Comparison of ENCODE assay signal across 14 cellular contexts in genomic region chr7:74236284-74236683, GRCh38.
"Had no signal": no experiment of that assay in that cellular context is flagged by ENCODE, and none has a peak within 500 bp of the region (broad histone marks: within the 10 kb centered on the region; RNA-seq: fewer than 3 reads in every experiment).

No MANE protein-coding gene starts in this region.

- DNase-seq: activated CD4-positive, CD25-positive, alpha-beta regulatory T cell; activated CD8-positive, alpha-beta memory T cell treated with anti-CD3 and anti-CD28 coated beads for 24 hours; activated gamma-delta T cell treated with Interleukin-2 at 50 U/mL for 16 hours; colonic mucosa; effector memory CD4-positive, alpha-beta T cell; hypothalamus; naive thymus-derived CD8-positive, alpha-beta T cell; retina; stimulated activated CD4-positive, alpha-beta T cell treated with anti-CD3 and anti-CD28 coated beads, Interleukin-15, amount 100 ng/mL, for 24 hours; stimulated activated CD4-positive, alpha-beta T cell treated with anti-CD3 and anti-CD28 coated beads, Interleukin-4, amount 100 ng/mL, for 4 hours had no signal

- H3K27me3 ChIP-seq: cardiac muscle cell, colonic mucosa, neutrophil, tibial nerve had no signal

- H3K4me3 ChIP-seq: cardiac muscle cell, colonic mucosa, lung, tibial nerve had no signal

- H3K9me3 ChIP-seq: colonic mucosa, neutrophil, tibial nerve had no signal

- ATAC-seq: naive thymus-derived CD8-positive, alpha-beta T cell had no signal

- H3K4me1 ChIP-seq: colonic mucosa, tibial nerve had no signal

- H3K4me3 Mint-ChIP-seq: naive thymus-derived CD8-positive, alpha-beta T cell had no signal

- H3K9me3 Mint-ChIP-seq: naive thymus-derived CD8-positive, alpha-beta T cell had no signal

- H3K27me3 Mint-ChIP-seq: naive thymus-derived CD8-positive, alpha-beta T cell had no signal

- H3K27ac ChIP-seq: cardiac muscle cell, colonic mucosa, neutrophil, tibial nerve had no signal

- H3K36me3 ChIP-seq: colonic mucosa had no signal
